8 cellular contexts compared by ENCODE assay signal in the genomic region with DNA sequence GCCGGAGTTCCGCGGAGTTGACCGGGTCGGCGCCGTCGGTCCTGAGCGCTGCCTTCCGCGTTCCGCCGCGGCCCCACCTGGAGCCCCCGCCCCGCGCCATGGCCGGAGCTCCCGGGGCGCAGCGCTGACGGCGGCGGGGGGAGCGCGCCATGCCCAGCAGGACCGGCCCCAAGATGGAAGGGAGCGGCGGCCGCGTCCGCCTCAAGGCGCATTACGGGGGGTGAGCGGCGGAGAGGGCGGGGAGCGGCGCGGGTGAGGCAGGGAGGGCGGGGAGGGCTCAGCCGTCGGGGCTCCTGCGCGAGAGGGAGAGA. TPM values are rescaled to one million over a fixed set of nuclear protein-coding genes. Genes with fewer than 3 reads are reported as not detected.
DNase-seq lines count a peak whose midpoint lies in the region; ATAC-seq and TF ChIP-seq lines count a peak whose summit lies in the region.

No MANE protein-coding gene starts in this region.

- ATAC-seq in HG03280 (IDR thresholded peaks at IDR 0.05; ENCODE audit: unreplicated experiment) (no peak), GM18909 (IDR thresholded peaks at IDR 0.05; ENCODE audit: poor library complexity, unreplicated experiment) (no peak)

- H3K4me3 ChIP-seq in CD8-positive, alpha-beta memory T cell (ENCODE audit: low read length) = no peak overlapping the region
- H3K4me3 ChIP-seq in HUES64 (ENCODE audit: low read length) (peak overlapping the region; percentile 82), choroid plexus epithelial cell (ENCODE audit: low read depth, low read length) (peak overlapping the region; percentile 17), mucosa of rectum (ENCODE audit: low read length in 2 of 2) (peak overlapping the region; percentile 65 to 72)

- no peak overlapping the region for H3K27ac ChIP-seq in CD8-positive, alpha-beta memory T cell (ENCODE audit: low read depth, low read length)
- H3K27ac ChIP-seq in HUES64 (ENCODE audit: low read depth, low read length) (no peak overlapping the region), mucosa of rectum (ENCODE audit: low read depth in 2 of 2, low read length in 2 of 2) (peak overlapping the region; percentile 70 to 76), substantia nigra (ENCODE audit: low read depth, low read length, poor library complexity, severe bottlenecking) (no peak overlapping the region)

- peaks cover 0 to 2% (median 0%) of the 10 kb centered on the region in 3 donors for H3K36me3 Mint-ChIP-seq in CD8-positive, alpha-beta memory T cell

- no peaks in the 10 kb centered on the region for H3K9me3 ChIP-seq in CD8-positive, alpha-beta memory T cell (ENCODE audit: low read length)
- H3K9me3 ChIP-seq in HUES64 (ENCODE audit: insufficient read depth, low read depth, low read length) (no peaks in the 10 kb centered on the region), mucosa of rectum (ENCODE audit: control insufficient read depth in 2 of 2, low read length in 2 of 2) (no peaks in the 10 kb centered on the region)

- H3K9me3 Mint-ChIP-seq in CD8-positive, alpha-beta memory T cell = no peaks in the 10 kb centered on the region

- H3K4me1 ChIP-seq in CD8-positive, alpha-beta memory T cell (ENCODE audit: insufficient read depth, low read length) = peaks cover 19% of the 10 kb centered on the region
- peaks cover 13% of the 10 kb centered on the region for H3K4me1 ChIP-seq in HUES64 (ENCODE audit: insufficient read depth, low read length)
- H3K4me1 ChIP-seq in mucosa of rectum (ENCODE audit: control insufficient read depth in 2 of 2, insufficient read depth in 2 of 2, low read length in 2 of 2) = peaks cover 29 to 40% of the 10 kb centered on the region in 2 donors

- H3K27ac Mint-ChIP-seq in CD8-positive, alpha-beta memory T cell = no peak overlapping the region

- H3K27me3 ChIP-seq in CD8-positive, alpha-beta memory T cell (ENCODE audit: insufficient read depth, low read length, poor library complexity, severe bottlenecking) = no peaks in the 10 kb centered on the region
- H3K27me3 ChIP-seq in HUES64 (ENCODE audit: insufficient read depth, low read length) = peaks cover 31% of the 10 kb centered on the region
- no peaks in the 10 kb centered on the region for H3K27me3 ChIP-seq in mucosa of rectum (ENCODE audit: control insufficient read depth in 2 of 2, insufficient read depth in 2 of 2, low read length in 2 of 2)

- DNase-seq in CD8-positive, alpha-beta memory T cell = no peak
- DNase-seq in choroid plexus epithelial cell (ENCODE audit: low read depth) (no peak), substantia nigra (lab: John Stamatoyannopoulos, UW) (no peak), cortex of kidney (lab: John Stamatoyannopoulos, UW) (no peak)

- WGBS in HUES64 = under 1% methylated on average over 45 of the region's 45 CpGs

- no peaks in the 10 kb centered on the region for H3K36me3 ChIP-seq in CD8-positive, alpha-beta memory T cell (ENCODE audit: insufficient read depth, low read length)
- H3K36me3 ChIP-seq in HUES64 (ENCODE audit: insufficient read depth, low read length) = peaks cover 2% of the 10 kb centered on the region; the same call in 1 of the 2 replicates
- H3K36me3 ChIP-seq in mucosa of rectum (ENCODE audit: control insufficient read depth in 2 of 2, insufficient read depth in 2 of 2, low read length in 2 of 2) = peaks cover 2% of the 10 kb centered on the region in 2 donors

- peaks cover 6 to 8% of the 10 kb centered on the region in 2 donors for H3K27me3 Mint-ChIP-seq in CD8-positive, alpha-beta memory T cell

- H3K4me1 Mint-ChIP-seq in CD8-positive, alpha-beta memory T cell = peaks cover 11 to 35% (median 12%) of the 10 kb centered on the region in 3 donors

- peak overlapping the region; percentile 19 to 89 (median 68) for H3K4me3 Mint-ChIP-seq in CD8-positive, alpha-beta memory T cell

- peak overlapping the region; percentile 69; the same call in 1 of the 2 replicates for H3K9ac ChIP-seq in HUES64 (ENCODE audit: low read depth, low read length)
- peak overlapping the region; percentile 41 to 76 for H3K9ac ChIP-seq in mucosa of rectum (ENCODE audit: low read depth in 1 of 2, low read length in 2 of 2)

- TF ChIP-seq CTCF in choroid plexus epithelial cell (conservative IDR thresholded peaks at IDR 0.05; ENCODE audit: low read depth, low read length) = no peak

- CTCF ChIA-PET in CD8-positive, alpha-beta memory T cell (lab: Charles Lee) = no interaction called here

- POLR2A ChIA-PET in CD8-positive, alpha-beta memory T cell (lab: Charles Lee) = interaction anchor here (1.1 kb wide), 1 partner anchor 98 kb away, joined by 3 read pairs; no protein-coding TSS in a partner anchor

RNA-seq across cellular contexts. Expression of a gene that starts 0.2 kb away (rescaled TPM):
- 10 to 100 TPM; 13.8 to 15.4 TPM for total RNA-seq in CD8-positive, alpha-beta memory T cell
- 17.4 TPM for polyA plus RNA-seq in CD8-positive, alpha-beta memory T cell
- polyA plus RNA-seq in HUES64 (2013, experiment 1 of 2) = 19.7 TPM
- 19.4 TPM for polyA plus RNA-seq in HUES64 (2013, experiment 2 of 2)

RNA-seq across cellular contexts. Expression of a gene that starts 31.3 kb away (rescaled TPM):
- total RNA-seq in CD8-positive, alpha-beta memory T cell = not detected
- not detected for polyA plus RNA-seq in CD8-positive, alpha-beta memory T cell
- 1.2 TPM for polyA plus RNA-seq in HUES64 (2013, experiment 1 of 2)
- polyA plus RNA-seq in HUES64 (2013, experiment 2 of 2) = 2.0 TPM

RNA-seq across cellular contexts. Expression of a gene that starts 46.9 kb away (rescaled TPM):
- total RNA-seq in CD8-positive, alpha-beta memory T cell = not detected
- polyA plus RNA-seq in CD8-positive, alpha-beta memory T cell = not detected
- 0.05 TPM for polyA plus RNA-seq in HUES64 (2013, experiment 1 of 2)
- polyA plus RNA-seq in HUES64 (2013, experiment 2 of 2) = 0.51 TPM

Comparison
In these comparisons a context has a peak if more than half of its experiments do, and no peak if none do; other contexts are left out.
1. H3K27ac ChIP-seq: peak in mucosa of rectum (2 of 2); none in CD8-positive, alpha-beta memory T cell (single experiment), HUES64 (single experiment) and substantia nigra (single experiment).